1 cellular context compared by ENCODE assay signal in genomic region chr7:129952653-129953560, GRCh38.
TF ChIP-seq lines count a peak whose summit lies in the region.

Gene UBE2H (minus strand): TSS chr7:129952960. CDS start chr7:129952555, 405 bp downstream.

TF ChIP-seq in HepG2, 621 proteins besides CTCF, POLR2A, EP300 and RAD21 (continued from another document and continues in another):
- peak; percentile 58; the same call in 1 of the 2 replicates for TF ChIP-seq ARID5B (CRISPR knock-in tag; IDR thresholded peaks at IDR 0.05)
- peak; percentile 56; the same call in 1 of the 2 replicates for TF ChIP-seq ZNF281 (CRISPR knock-in tag; IDR thresholded peaks at IDR 0.05; ENCODE audit: borderline replicate concordance)
- TF ChIP-seq ZNF841 (CRISPR knock-in tag; IDR thresholded peaks at IDR 0.05; ENCODE audit: borderline replicate concordance), result no peak
- no peak for TF ChIP-seq ZNF75D (CRISPR knock-in tag; IDR thresholded peaks at IDR 0.05; ENCODE audit: borderline replicate concordance)
- peak; percentile 36 to 67; a peak in 2 of 4 replicates for TF ChIP-seq HMGXB4 (CRISPR knock-in tag; IDR thresholded peaks at IDR 0.05; ENCODE audit: borderline replicate concordance in 1 of 2, low read depth in 1 of 2)
- TF ChIP-seq FOXC1 (CRISPR knock-in tag; IDR thresholded peaks at IDR 0.05; ENCODE audit: borderline replicate concordance), result no peak
- TF ChIP-seq CSRNP2 (CRISPR knock-in tag; conservative IDR thresholded peaks at IDR 0.05; ENCODE audit: low read depth), result no peak
- TF ChIP-seq DMTF1 (CRISPR knock-in tag; IDR thresholded peaks at IDR 0.05), result no peak
- TF ChIP-seq ZNF567 (CRISPR knock-in tag; IDR thresholded peaks at IDR 0.05; ENCODE audit: borderline replicate concordance), result no peak
- TF ChIP-seq ETV5 (CRISPR knock-in tag; IDR thresholded peaks at IDR 0.05; ENCODE audit: borderline replicate concordance), result peak; percentile 39; the same call in 1 of the 2 replicates
- TF ChIP-seq ZBTB44 (CRISPR knock-in tag; IDR thresholded peaks at IDR 0.05), result 0 out of 2 replicates have a peak, but pooled peaks have one; percentile 47
- no peak for TF ChIP-seq ZNF234 (CRISPR knock-in tag; conservative IDR thresholded peaks at IDR 0.05)
- 0 out of 2 replicates have a peak, but pooled peaks have one; percentile 29 for TF ChIP-seq ZSCAN29 (CRISPR knock-in tag; conservative IDR thresholded peaks at IDR 0.05)
- TF ChIP-seq MYPOP (CRISPR knock-in tag; IDR thresholded peaks at IDR 0.05), result 0 out of 2 replicates have a peak, but pooled peaks have one; percentile 39
- TF ChIP-seq PAWR (CRISPR knock-in tag; IDR thresholded peaks at IDR 0.05; ENCODE audit: borderline replicate concordance), result 0 out of 2 replicates have a peak, but pooled peaks have one; percentile 31
- TF ChIP-seq ZNF614 (CRISPR knock-in tag; IDR thresholded peaks at IDR 0.05; ENCODE audit: borderline replicate concordance), result no peak
- no peak for TF ChIP-seq ZNF670 (CRISPR knock-in tag; IDR thresholded peaks at IDR 0.05; ENCODE audit: borderline replicate concordance)
- peak; percentile 14; the same call in 1 of the 2 replicates for TF ChIP-seq NFYC (CRISPR knock-in tag; IDR thresholded peaks at IDR 0.05)
- TF ChIP-seq ZNF713 (CRISPR knock-in tag; IDR thresholded peaks at IDR 0.05), result no peak
- TF ChIP-seq HNRNPK (IDR thresholded peaks at IDR 0.05; ENCODE audit: low read depth, low read length, poor library complexity, severe bottlenecking), result peak; percentile 77
- peak; percentile 73 for TF ChIP-seq ZNF574 (CRISPR knock-in tag; IDR thresholded peaks at IDR 0.05)
- no peak; the same call in 1 of the 2 replicates for TF ChIP-seq ZBTB26 (CRISPR knock-in tag; IDR thresholded peaks at IDR 0.05; ENCODE audit: borderline replicate concordance)
- TF ChIP-seq SAP130 (CRISPR knock-in tag; IDR thresholded peaks at IDR 0.05; ENCODE audit: low read depth), result peak; percentile 74
- peak; percentile 15; the same call in 1 of the 2 replicates for TF ChIP-seq HNF4G (IDR thresholded peaks at IDR 0.05; ENCODE audit: borderline replicate concordance, low read depth, low read length)
- no peak for TF ChIP-seq HNF4G (CRISPR knock-in tag; IDR thresholded peaks at IDR 0.05; ENCODE audit: borderline replicate concordance, low read depth)
- TF ChIP-seq ZNF253 (CRISPR knock-in tag; IDR thresholded peaks at IDR 0.05; ENCODE audit: borderline replicate concordance), result no peak
- TF ChIP-seq JUN (CRISPR knock-in tag; IDR thresholded peaks at IDR 0.05), result peak; percentile 94; the same call in 1 of the 2 replicates
- TF ChIP-seq TCF12 (IDR thresholded peaks at IDR 0.05), result no peak
- no peak for TF ChIP-seq TCF12 (CRISPR knock-in tag; IDR thresholded peaks at IDR 0.05)
- no peak for TF ChIP-seq NCOA1 (CRISPR knock-in tag; IDR thresholded peaks at IDR 0.05)
- no peak for TF ChIP-seq PHF21A (CRISPR knock-in tag; IDR thresholded peaks at IDR 0.05)
- no peak for TF ChIP-seq TBP (CRISPR knock-in tag; IDR thresholded peaks at IDR 0.05)
- peak; percentile 60 for TF ChIP-seq IRF2 (CRISPR knock-in tag; IDR thresholded peaks at IDR 0.05)
- TF ChIP-seq MAFK (conservative IDR thresholded peaks at IDR 0.05 in 1 of 2, IDR thresholded peaks at IDR 0.05 in 1 of 2; ENCODE audit: low read length in 2 of 2), result no peak
- TF ChIP-seq ARNT2 (CRISPR knock-in tag; IDR thresholded peaks at IDR 0.05; ENCODE audit: low read depth), result peak; percentile 64; the same call in 1 of the 2 replicates
- TF ChIP-seq ZSCAN20 (CRISPR knock-in tag; IDR thresholded peaks at IDR 0.05; ENCODE audit: borderline replicate concordance), result 0 out of 2 replicates have a peak, but pooled peaks have one; percentile 75
- TF ChIP-seq ZSCAN30 (CRISPR knock-in tag; IDR thresholded peaks at IDR 0.05), result no peak
- no peak for TF ChIP-seq ZNF282 (IDR thresholded peaks at IDR 0.05; ENCODE audit: partially characterized antibody)
- no peak for TF ChIP-seq IRF1 (CRISPR knock-in tag; IDR thresholded peaks at IDR 0.05; ENCODE audit: low read depth)
